Comparison of ENCODE assay signal across 1 cellular context in the genomic region with DNA sequence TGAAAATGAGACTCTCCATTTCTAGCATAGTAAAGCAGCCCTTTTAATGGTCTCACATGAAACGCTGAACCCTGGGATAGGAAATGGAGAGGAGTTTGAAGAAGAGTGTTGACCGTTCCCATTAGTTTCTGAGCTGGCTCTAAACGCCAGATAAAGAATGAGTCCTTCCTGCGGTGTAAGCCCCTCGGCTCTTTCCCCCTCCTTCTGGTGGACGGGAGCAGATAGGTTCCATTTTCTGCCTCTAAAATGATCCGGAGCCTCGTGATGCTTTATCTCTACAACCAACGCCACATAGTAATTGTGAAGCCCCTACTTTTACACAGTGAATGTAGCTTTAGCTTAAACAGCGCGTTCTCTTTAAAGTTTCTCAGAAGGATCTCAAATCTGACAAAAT.
TF ChIP-seq lines count a peak whose summit lies in the region.

No MANE protein-coding gene starts in this region.

TF ChIP-seq in GM12878, 131 proteins besides CTCF, POLR2A, EP300 and RAD21 (continued from another document):
- TF ChIP-seq, protein P1, sequence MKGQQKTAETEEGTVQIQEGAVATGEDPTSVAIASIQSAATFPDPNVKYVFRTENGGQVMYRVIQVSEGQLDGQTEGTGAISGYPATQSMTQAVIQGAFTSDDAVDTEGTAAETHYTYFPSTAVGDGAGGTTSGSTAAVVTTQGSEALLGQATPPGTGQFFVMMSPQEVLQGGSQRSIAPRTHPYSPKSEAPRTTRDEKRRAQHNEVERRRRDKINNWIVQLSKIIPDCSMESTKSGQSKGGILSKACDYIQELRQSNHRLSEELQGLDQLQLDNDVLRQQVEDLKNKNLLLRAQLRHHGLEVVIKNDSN (IDR thresholded peaks at IDR 0.05; ENCODE audit: borderline replicate concordance, extremely low read length, insufficient read depth, low read depth, low read length): no peak
- TF ChIP-seq CEBPB (IDR thresholded peaks at IDR 0.05; ENCODE audit: borderline replicate concordance in 1 of 2, low read depth in 2 of 2, low read length in 2 of 2) (no peak), ATF7 (IDR thresholded peaks at IDR 0.05; ENCODE audit: low read depth) (no peak), BHLHE40 (IDR thresholded peaks at IDR 0.05; ENCODE audit: borderline replicate concordance in 1 of 2, low read depth in 2 of 2, low read length in 1 of 2) (no peak), IRF3 (IDR thresholded peaks at IDR 0.05) (no peak), ZNF622 (IDR thresholded peaks at IDR 0.05) (no peak)
